8 cellular contexts compared by ENCODE assay signal in the genomic region with DNA sequence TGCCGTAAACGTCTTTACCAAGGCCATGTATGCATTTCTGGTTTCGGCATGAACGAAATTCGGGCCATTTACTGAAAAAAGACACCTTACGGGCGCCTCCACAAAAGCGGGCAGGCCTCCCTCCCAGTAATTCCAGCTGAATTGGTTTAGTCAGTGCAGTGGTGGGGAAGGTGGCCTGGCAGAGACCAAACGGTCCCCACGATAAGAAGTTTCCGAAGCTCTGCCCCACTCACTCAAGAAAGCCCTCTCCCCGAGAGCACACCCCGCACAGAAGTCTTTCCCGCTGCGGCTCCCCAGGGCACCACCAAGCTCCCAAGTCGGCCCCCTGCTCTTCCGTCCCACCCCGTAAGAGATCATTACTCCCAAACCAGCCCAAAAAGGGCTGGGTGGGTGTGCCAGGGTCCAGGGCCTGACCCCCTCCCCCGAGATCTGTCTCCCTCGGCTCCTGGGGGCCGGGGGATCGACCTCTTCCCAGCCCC.
DNase-seq lines count a peak whose midpoint lies in the region; TF ChIP-seq lines count a peak whose summit lies in the region.

No MANE protein-coding gene starts in this region.

- H3K36me3 ChIP-seq in HUES48 (ENCODE audit: control insufficient read depth, insufficient read depth, low read length) (0 out of 2 replicates have a peak, but pooled peaks cover 2% of the 10 kb centered on the region), right atrium auricular region (no peaks in the 10 kb centered on the region), sigmoid colon (no peaks in the 10 kb centered on the region)

- no peaks in the 10 kb centered on the region for H3K27me3 Mint-ChIP-seq in activated naive CD4-positive, alpha-beta T cell treated with anti-CD3 and anti-CD28 coated beads, Interleukin-2, amount 50 U/mL, for 24 hours

- WGBS in sigmoid colon, 2 donors, result 1% methylated on average over 22 of the region's 22 CpGs

- peak overlapping the region; percentile 90 for H3K27ac ChIP-seq in HUES48 (ENCODE audit: low read depth, low read length)
- peak overlapping the region; percentile 75 to 88 for H3K27ac ChIP-seq in right atrium auricular region
- H3K27ac ChIP-seq in sigmoid colon, result peak overlapping the region; percentile 87 to 92 (median 91)

- DNase-seq in activated T-cell treated with anti-CD3 and anti-CD28 coated beads for 1 hour (ENCODE audit: low read depth) (peak; percentile 5), right atrium auricular region (ENCODE audit: low spot score) (no peak), sigmoid colon (no peak), posterior vena cava (ENCODE audit: low spot score) (no peak), NCI-H345 treated with DMSO at 0.1 percent for 48 hours (lab: John Stamatoyannopoulos, UW; ENCODE audit: unreplicated experiment) (no peak)
- no peak for DNase-seq in activated T-cell treated with anti-CD3 and anti-CD28 coated beads, Interleukin-2, amount 50 U/mL, for 48 hours

- no peak for TF ChIP-seq EP300 in sigmoid colon (IDR thresholded peaks at IDR 0.05)

- TF ChIP-seq POLR2A in sigmoid colon (IDR thresholded peaks at IDR 0.05), result no peak

- H3K9me3 Mint-ChIP-seq in activated naive CD4-positive, alpha-beta T cell treated with anti-CD3 and anti-CD28 coated beads, Interleukin-2, amount 50 U/mL, for 24 hours, result no peaks in the 10 kb centered on the region

- H3K4me1 ChIP-seq in HUES48 (ENCODE audit: control insufficient read depth, insufficient read depth, low read length) (peaks cover 53% of the 10 kb centered on the region), right atrium auricular region (peaks cover 0 to 28% of the 10 kb centered on the region in 2 donors), sigmoid colon (peaks cover 0 to 33% (median 30%) of the 10 kb centered on the region in 4 donors)

- H3K9me3 ChIP-seq in HUES48 (ENCODE audit: control insufficient read depth, insufficient read depth, low read length) (no peaks in the 10 kb centered on the region), right atrium auricular region (no peaks in the 10 kb centered on the region), sigmoid colon (no peaks in the 10 kb centered on the region)

- intact Hi-C loops in sigmoid colon (cut with DNase I) (loop anchor here (5.0 kb wide), 3 partner anchors 86 to 294 kb away; a partner anchor contains a TSS), posterior vena cava (cut with DNase I) (loop anchor here in 1 of 2 donors (10.0 kb wide), 1 partner anchor 82 kb away; a partner anchor contains a TSS)

- peak overlapping the region; percentile 89 for H3K27ac Mint-ChIP-seq in activated naive CD4-positive, alpha-beta T cell treated with anti-CD3 and anti-CD28 coated beads, Interleukin-2, amount 50 U/mL, for 24 hours

- no peaks in the 10 kb centered on the region for H3K27me3 ChIP-seq in HUES48 (ENCODE audit: control insufficient read depth, insufficient read depth, low read length)
- H3K27me3 ChIP-seq in right atrium auricular region, result no peaks in the 10 kb centered on the region
- no peaks in the 10 kb centered on the region for H3K27me3 ChIP-seq in sigmoid colon

- TF ChIP-seq CTCF in right atrium auricular region (IDR thresholded peaks at IDR 0.05) (no peak), sigmoid colon (IDR thresholded peaks at IDR 0.05) (no peak)

- H3K36me3 Mint-ChIP-seq in activated naive CD4-positive, alpha-beta T cell treated with anti-CD3 and anti-CD28 coated beads, Interleukin-2, amount 50 U/mL, for 24 hours, result no peaks in the 10 kb centered on the region

- H3K4me3 ChIP-seq in HUES48 (ENCODE audit: low read depth, low read length), result peak overlapping the region; percentile 75
- peak overlapping the region; percentile 75 to 95 for H3K4me3 ChIP-seq in right atrium auricular region
- H3K4me3 ChIP-seq in sigmoid colon, result peak overlapping the region; percentile 70 to 100 (median 92)

- H3K9ac ChIP-seq in HUES48 (ENCODE audit: low read depth, low read length), result peak overlapping the region; percentile 64

- H3K4me1 Mint-ChIP-seq in activated naive CD4-positive, alpha-beta T cell treated with anti-CD3 and anti-CD28 coated beads, Interleukin-2, amount 50 U/mL, for 24 hours, result peaks cover 66% of the 10 kb centered on the region

- peak overlapping the region; percentile 89 for H3K4me3 Mint-ChIP-seq in activated naive CD4-positive, alpha-beta T cell treated with anti-CD3 and anti-CD28 coated beads, Interleukin-2, amount 50 U/mL, for 24 hours
